Comparison of ENCODE assay signal across 1 cellular context in genomic region chrX:49070988-49071387, GRCh38.
TF ChIP-seq lines count a peak whose summit lies in the region.

No MANE protein-coding gene starts in this region.

TF ChIP-seq in endothelial cell of umbilical vein, 7 proteins besides CTCF, POLR2A, EP300 and RAD21:
- TF ChIP-seq, protein P1, sequence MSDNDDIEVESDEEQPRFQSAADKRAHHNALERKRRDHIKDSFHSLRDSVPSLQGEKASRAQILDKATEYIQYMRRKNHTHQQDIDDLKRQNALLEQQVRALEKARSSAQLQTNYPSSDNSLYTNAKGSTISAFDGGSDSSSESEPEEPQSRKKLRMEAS (IDR thresholded peaks at IDR 0.05; ENCODE audit: insufficient read depth, insufficient read length), result no peak
- TF ChIP-seq POLR2AphosphoS5 (IDR thresholded peaks at IDR 0.05; ENCODE audit: insufficient read depth, low read depth, low read length) (no peak), JUN (IDR thresholded peaks at IDR 0.05; ENCODE audit: borderline replicate concordance, insufficient read depth, insufficient read length, low read depth) (no peak), GATA2 (IDR thresholded peaks at IDR 0.05; ENCODE audit: insufficient read depth, insufficient read length, low read depth, low read length) (no peak), EZH2 (IDR thresholded peaks at IDR 0.05; ENCODE audit: borderline replicate concordance, low read depth, low read length, severe bottlenecking) (no peak), MYC (IDR thresholded peaks at IDR 0.05; ENCODE audit: low read depth, low read length) (no peak), FOS (IDR thresholded peaks at IDR 0.05; ENCODE audit: borderline replicate concordance, insufficient read depth, low read length) (no peak)
